Comparison of ENCODE assay signal across 2 cellular contexts in the genomic region with DNA sequence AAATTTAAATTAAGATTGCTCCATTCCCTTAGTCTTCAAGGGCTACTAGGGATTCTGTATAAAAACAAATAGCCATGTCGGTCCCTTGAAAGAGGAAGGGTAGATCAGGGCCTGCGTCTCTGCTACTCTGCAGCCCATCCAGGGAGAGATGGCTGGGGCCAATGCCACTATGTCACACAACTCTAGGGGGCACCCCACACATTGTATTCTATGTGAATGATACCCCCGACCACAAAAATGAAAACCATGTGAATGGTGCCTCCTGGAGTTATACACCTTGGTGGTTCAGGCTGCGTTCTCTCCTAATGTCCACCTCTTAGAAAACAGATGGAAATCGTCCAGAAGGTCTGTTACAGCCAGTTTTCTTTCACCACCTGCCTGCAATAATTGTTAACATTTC.
TF ChIP-seq lines count a peak whose summit lies in the region.

No MANE protein-coding gene starts in this region.

TF ChIP-seq in HCT116, 20 proteins besides CTCF, POLR2A, EP300 and RAD21:
- TF ChIP-seq TCF7L2 (IDR thresholded peaks at IDR 0.05; ENCODE audit: borderline replicate concordance, extremely low read depth, insufficient read depth, insufficient read length) = no peak

TF ChIP-seq in K562, 482 proteins besides CTCF, POLR2A, EP300 and RAD21:
- TF ChIP-seq, protein P1, sequence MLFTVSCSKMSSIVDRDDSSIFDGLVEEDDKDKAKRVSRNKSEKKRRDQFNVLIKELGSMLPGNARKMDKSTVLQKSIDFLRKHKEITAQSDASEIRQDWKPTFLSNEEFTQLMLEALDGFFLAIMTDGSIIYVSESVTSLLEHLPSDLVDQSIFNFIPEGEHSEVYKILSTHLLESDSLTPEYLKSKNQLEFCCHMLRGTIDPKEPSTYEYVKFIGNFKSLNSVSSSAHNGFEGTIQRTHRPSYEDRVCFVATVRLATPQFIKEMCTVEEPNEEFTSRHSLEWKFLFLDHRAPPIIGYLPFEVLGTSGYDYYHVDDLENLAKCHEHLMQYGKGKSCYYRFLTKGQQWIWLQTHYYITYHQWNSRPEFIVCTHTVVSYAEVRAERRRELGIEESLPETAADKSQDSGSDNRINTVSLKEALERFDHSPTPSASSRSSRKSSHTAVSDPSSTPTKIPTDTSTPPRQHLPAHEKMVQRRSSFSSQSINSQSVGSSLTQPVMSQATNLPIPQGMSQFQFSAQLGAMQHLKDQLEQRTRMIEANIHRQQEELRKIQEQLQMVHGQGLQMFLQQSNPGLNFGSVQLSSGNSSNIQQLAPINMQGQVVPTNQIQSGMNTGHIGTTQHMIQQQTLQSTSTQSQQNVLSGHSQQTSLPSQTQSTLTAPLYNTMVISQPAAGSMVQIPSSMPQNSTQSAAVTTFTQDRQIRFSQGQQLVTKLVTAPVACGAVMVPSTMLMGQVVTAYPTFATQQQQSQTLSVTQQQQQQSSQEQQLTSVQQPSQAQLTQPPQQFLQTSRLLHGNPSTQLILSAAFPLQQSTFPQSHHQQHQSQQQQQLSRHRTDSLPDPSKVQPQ (CRISPR knock-in tag; IDR thresholded peaks at IDR 0.05; ENCODE audit: borderline replicate concordance) = no peak
- TF ChIP-seq PYGO2 (tag; IDR thresholded peaks at IDR 0.05) (no peak), BCOR (IDR thresholded peaks at IDR 0.05) (no peak), CHCHD3 (CRISPR knock-in tag; IDR thresholded peaks at IDR 0.05) (no peak)
